9 cellular contexts compared by ENCODE assay signal in the genomic region with DNA sequence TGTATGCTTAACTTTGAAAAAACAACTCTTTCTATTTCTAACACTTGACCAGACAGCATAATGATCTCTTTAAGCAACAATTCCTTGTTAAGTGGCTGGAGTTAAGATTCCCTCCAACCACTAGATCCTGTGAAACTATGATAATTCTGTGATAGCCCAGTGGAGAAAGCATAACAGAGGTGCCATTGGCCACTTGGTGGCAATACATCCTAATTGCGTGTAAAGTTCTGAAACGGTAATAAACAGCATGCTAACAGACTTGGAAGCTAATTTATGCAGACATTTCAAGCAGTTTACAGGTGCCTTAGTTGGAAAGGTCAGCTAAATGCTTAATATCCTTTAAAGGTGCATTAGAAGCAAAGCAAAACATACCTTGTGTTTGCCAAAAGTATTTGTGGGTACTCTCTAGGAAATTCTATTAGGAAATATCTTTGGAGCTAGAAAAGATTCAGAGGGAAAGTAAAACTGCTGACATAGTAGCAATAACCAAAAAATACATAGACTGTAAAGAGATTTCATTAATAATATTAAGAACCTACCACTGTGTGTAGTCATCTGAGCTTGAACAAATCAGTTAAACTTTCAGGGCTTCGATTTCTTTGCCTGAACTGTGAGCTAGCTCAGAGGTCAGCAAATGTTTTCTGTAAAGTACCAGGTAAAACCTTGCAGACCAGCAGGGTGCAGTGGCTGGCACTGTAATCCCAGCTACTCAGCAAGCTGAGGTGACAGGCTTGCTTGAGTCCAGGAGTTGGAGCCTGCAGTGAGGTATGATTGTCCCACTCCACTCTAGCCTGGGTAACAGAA.
DNase-seq lines count a peak whose midpoint lies in the region; ATAC-seq and TF ChIP-seq lines count a peak whose summit lies in the region.
"Had no signal": no experiment of that assay in that cellular context is flagged by ENCODE, and none has a peak within 500 bp of the region (broad histone marks: within the 10 kb centered on the region; RNA-seq: fewer than 3 reads in every experiment).

No MANE protein-coding gene starts in this region.

- no peaks in the 10 kb centered on the region for H3K9me3 ChIP-seq in OCI-LY1 (ENCODE audit: low read length)

- H3K4me2 ChIP-seq in OCI-LY1 (ENCODE audit: low read length) = no peak overlapping the region
- H3K4me2 ChIP-seq: smooth muscle cell had no signal

- H3K79me2 ChIP-seq in OCI-LY1 (ENCODE audit: insufficient read depth, low read length) = no peaks in the 10 kb centered on the region

- in situ Hi-C loops in GM13977 (cut with MboI; ENCODE audit: low pct_unique_long_range_greater_than_20kb, low sequenced_read_pairs, unreplicated experiment) = no loop called here

- peaks cover 4% of the 10 kb centered on the region for H3K4me1 ChIP-seq in OCI-LY1 (ENCODE audit: insufficient read depth, low read length, severe bottlenecking)

- H3K36me3 ChIP-seq in OCI-LY1 (ENCODE audit: insufficient read depth, low read length) = no peaks in the 10 kb centered on the region

- no peak overlapping the region for H3K9ac ChIP-seq in OCI-LY1 (ENCODE audit: low read length)

- no peaks in the 10 kb centered on the region for H3K27me3 ChIP-seq in OCI-LY1 (ENCODE audit: insufficient read depth, low read length)

- no peak overlapping the region for H3K27ac ChIP-seq in C4-2B
- no peak overlapping the region for H3K27ac ChIP-seq in OCI-LY1 (ENCODE audit: low read depth, low read length, poor library complexity, severe bottlenecking)

- no peaks in the 10 kb centered on the region for H4K20me1 ChIP-seq in OCI-LY1 (ENCODE audit: insufficient read depth, low read length)

- no peak for DNase-seq in GM13977 (ENCODE audit: low spot score)
- DNase-seq in glomerular visceral epithelial cell (ENCODE audit: extremely low spot score) = peak; percentile 5

- no peak overlapping the region for H3K4me3 ChIP-seq in OCI-LY1 (ENCODE audit: low read depth, low read length, poor library complexity, severe bottlenecking)
- H3K4me3 ChIP-seq: smooth muscle cell had no signal

- TF ChIP-seq CTCF in C4-2B (conservative IDR thresholded peaks at IDR 0.05) = peak; percentile 84
- peak; percentile 41 for TF ChIP-seq CTCF in GM13977 (IDR thresholded peaks at IDR 0.05; ENCODE audit: extremely low read depth, insufficient read depth, missing control alignments)
- TF ChIP-seq CTCF in OCI-LY1 (IDR thresholded peaks at IDR 0.05; ENCODE audit: low read length) = peak; percentile 35

- H3F3A ChIP-seq in OCI-LY1 (ENCODE audit: insufficient read depth, low read length) = no peaks in the 10 kb centered on the region

- no peaks in the 10 kb centered on the region for H3K9me2 ChIP-seq in OCI-LY1 (ENCODE audit: low read depth, low read length)

- no peak overlapping the region for H2AFZ ChIP-seq in OCI-LY1 (ENCODE audit: low read length)

- ATAC-seq in GM21381 (IDR thresholded peaks at IDR 0.05; ENCODE audit: unreplicated experiment) (no peak), HG03565 (IDR thresholded peaks at IDR 0.05; ENCODE audit: unreplicated experiment) (no peak), HG02759 (IDR thresholded peaks at IDR 0.05; ENCODE audit: unreplicated experiment) (no peak), HG02798 (IDR thresholded peaks at IDR 0.05; ENCODE audit: poor library complexity, unreplicated experiment) (no peak)
